Comparison of ENCODE assay signal across 21 cellular contexts in genomic region chr19:18100710-18101109, GRCh38. TPM values are rescaled to one million over a fixed set of nuclear protein-coding genes. Genes with fewer than 3 reads are reported as not detected.
DNase-seq lines count a peak whose midpoint lies in the region; ATAC-seq, FAIRE-seq and TF ChIP-seq lines count a peak whose summit lies in the region.
"Had no signal": no experiment of that assay in that cellular context is flagged by ENCODE, and none has a peak within 500 bp of the region (broad histone marks: within the 10 kb centered on the region; RNA-seq: fewer than 3 reads in every experiment).

No MANE protein-coding gene starts in this region.

- H3K79me2 ChIP-seq in GM12878 (ENCODE audit: control insufficient read depth, insufficient read depth, low read length), result peaks cover 35% of the 10 kb centered on the region
- H3K79me2 ChIP-seq in HepG2 (ENCODE audit: insufficient read depth, low read length), result no peaks in the 10 kb centered on the region

- TF ChIP-seq RAD21 in GM12878 (IDR thresholded peaks at IDR 0.05; ENCODE audit: insufficient read depth, low read depth, low read length), result no peak
- TF ChIP-seq RAD21 in HepG2 (CRISPR knock-in tag; IDR thresholded peaks at IDR 0.05), result no peak

- H3K27me3 ChIP-seq in GM12878 (replicated peaks in 1 of 2; ENCODE audit: control insufficient read depth in 2 of 2, insufficient read depth in 2 of 2, low read length in 1 of 2) (no peaks in the 10 kb centered on the region), HepG2 (ENCODE audit: control insufficient read depth in 1 of 2, insufficient read depth in 2 of 2, low read length in 2 of 2) (peaks cover 2 to 10% of the 10 kb centered on the region in 2 experiments; a peak in 3 of 5 replicates)
- H3K27me3 ChIP-seq: upper lobe of right lung had no signal

- no peak overlapping the region for H3K9ac ChIP-seq in GM12878 (ENCODE audit: control insufficient read depth, insufficient read depth, low read length)
- no peak overlapping the region for H3K9ac ChIP-seq in HepG2 (ENCODE audit: insufficient read depth, low read depth, low read length)

- peak overlapping the region; percentile 98 for H3K4me2 ChIP-seq in GM12878 (ENCODE audit: control insufficient read depth, insufficient read depth)
- H3K4me2 ChIP-seq in HepG2 (ENCODE audit: low read depth, low read length), result peak overlapping the region; percentile 72

- intact Hi-C loops in GM12878 (cut with micrococcal nuclease; ENCODE audit: unreplicated experiment), result no loop called here
- intact Hi-C loops in HepG2 (cut with micrococcal nuclease; ENCODE audit: unreplicated experiment), result no loop called here

- 96% methylated on average over 18 of the region's 18 CpGs for WGBS in GM12878 (ENCODE audit: insufficient coverage, insufficient replicate concordance, low lambda C conversion rate, missing lambda C conversion rate)
- WGBS in HepG2 (ENCODE audit: low lambda C conversion rate), result 2% methylated on average over 10 of the region's 18 CpGs

- in situ Hi-C loops in GM12878 (cut with MboI) (no loop called here), HepG2 (cut with HindIII; ENCODE audit: extremely low pct_ligation_motif_present, low pct_unique_long_range_greater_than_20kb) (no loop called here)

- POLR2A ChIA-PET in GM12878 (lab: Charles Lee), result interaction anchor here (0.7 to 1.4 kb wide), 3 partner anchors 9 to 23 kb away, joined by 3 to 6 read pairs (median 6); no protein-coding TSS in a partner anchor
- POLR2A ChIA-PET in HepG2 (lab: Yijun Ruan, JAX), result no interaction called here

- peaks cover 29% of the 10 kb centered on the region for H3K4me1 ChIP-seq in GM12878 (ENCODE audit: control insufficient read depth, insufficient read depth, low read length)
- H3K4me1 ChIP-seq in HepG2 (ENCODE audit: insufficient read depth, low read length), result peaks cover 63% of the 10 kb centered on the region

- SMC1A ChIA-PET in GM12878 (lab: Charles Lee; ENCODE audit: uncharacterized antibody, unreplicated experiment), result interaction anchor here (0.6 to 1.2 kb wide), 2 partner anchors 11 to 14 kb away, joined by 3 read pairs; partner anchors contain the start of gene IL12RB1

- FAIRE-seq in GM12878 (lab: Jason Lieb, UNC), result no peak
- peak; percentile 86 for FAIRE-seq in HepG2 (lab: Jason Lieb, UNC)
- FAIRE-seq: G401.6 had no signal

- H3K36me3 ChIP-seq in GM12878 (ENCODE audit: control insufficient read depth in 2 of 2, insufficient read depth in 2 of 2, low read length in 1 of 2), result peaks cover 0 to 3% of the 10 kb centered on the region in 2 experiments; a peak in 1 of 4 replicates
- no peaks in the 10 kb centered on the region for H3K36me3 ChIP-seq in HepG2 (replicated peaks in 1 of 2; ENCODE audit: control insufficient read depth in 1 of 2, insufficient read depth in 2 of 2, low read length in 2 of 2)
- H3K36me3 ChIP-seq: gastroesophageal sphincter, upper lobe of right lung had no signal

- RAD21 ChIA-PET in GM12878 (lab: Charles Lee; ENCODE audit: unreplicated experiment), result interaction anchor here (1.9 kb wide), 1 partner anchor 51 kb away, joined by 9 read pairs; the partner anchor contains the start of gene PIK3R2

- TF ChIP-seq CTCF in GM12878 (IDR thresholded peaks at IDR 0.05 in 2 of 3, conservative IDR thresholded peaks at IDR 0.05 in 1 of 3; ENCODE audit: control insufficient read depth in 2 of 3, extremely low read depth in 1 of 3, insufficient read depth in 1 of 3, low read depth in 3 of 3, low read length in 3 of 3), result no peak
- TF ChIP-seq CTCF in HepG2 (CRISPR knock-in tag; IDR thresholded peaks at IDR 0.05), result no peak

- no peak overlapping the region for H3K27ac ChIP-seq in GM12878 (ENCODE audit: control insufficient read depth, insufficient read depth)
- H3K27ac ChIP-seq in HepG2 (ENCODE audit: extremely low read length, insufficient read depth, low read length), result no peak overlapping the region
- H3K27ac ChIP-seq: gastroesophageal sphincter, upper lobe of right lung had no signal

- H3K4me3 ChIP-seq in GM12878 (no peak overlapping the region), HepG2 (replicated peaks in 1 of 3; ENCODE audit: insufficient read depth in 1 of 3, low read depth in 2 of 3, low read length in 3 of 3) (peak overlapping the region in 1 of 3 experiments; percentile 46; a peak in 1 of 6 replicates)
- H3K4me3 ChIP-seq: gastroesophageal sphincter, upper lobe of right lung had no signal

- H4K20me1 ChIP-seq in GM12878 (ENCODE audit: control insufficient read depth, insufficient read depth), result no peaks in the 10 kb centered on the region
- no peaks in the 10 kb centered on the region for H4K20me1 ChIP-seq in HepG2 (ENCODE audit: insufficient read depth, low read length)

- no peak for TF ChIP-seq EP300 in GM12878 (IDR thresholded peaks at IDR 0.05; ENCODE audit: borderline replicate concordance in 1 of 2, control insufficient read depth in 1 of 2, low read depth in 2 of 2, low read length in 2 of 2)
- no peak for TF ChIP-seq EP300 in HepG2 (IDR thresholded peaks at IDR 0.05; ENCODE audit: low read depth in 2 of 2, low read length in 2 of 2)
- TF ChIP-seq EP300 in HepG2 (CRISPR knock-in tag; IDR thresholded peaks at IDR 0.05; ENCODE audit: borderline replicate concordance), result no peak

- ATAC-seq in GM12878 (no peak), HepG2 (peak; percentile 83), GM18907 (IDR thresholded peaks at IDR 0.05; ENCODE audit: unreplicated experiment) (no peak), GM21515 (IDR thresholded peaks at IDR 0.05; ENCODE audit: unreplicated experiment) (no peak)
- ATAC-seq: activated naive CD8-positive, alpha-beta T cell treated with anti-CD3 and anti-CD28 coated beads, Interleukin-2, amount 50 U/mL, for 24 hours; gastroesophageal sphincter; right cardiac atrium; upper lobe of right lung had no signal

- peak; percentile 23 for DNase-seq in NCI-H2227 (lab: John Stamatoyannopoulos, UW; ENCODE audit: unreplicated experiment)
- DNase-seq in NCI-H2227 treated with DMSO at 0.1 percent for 48 hours (lab: John Stamatoyannopoulos, UW), result no peak
- DNase-seq in GM12878 (ENCODE audit: low read depth, low spot score), result no peak
- peak; percentile 76 for DNase-seq in HepG2 (ENCODE audit: low spot score)
- peak; percentile 75 for DNase-seq in superior temporal gyrus (ENCODE audit: extremely low spot score)
- DNase-seq in activated CD4-positive, alpha-beta T cell treated with anti-CD3 and anti-CD28 coated beads, Interleukin-2, amount 50 U/mL, for 48 hours, result no peak
- DNase-seq: activated naive CD8-positive, alpha-beta T cell treated with anti-CD3 and anti-CD28 coated beads, Interleukin-2, amount 50 U/mL, for 24 hours; activated T-cell treated with anti-CD3 and anti-CD28 coated beads, Interleukin-2, amount 50 U/mL, for 24 hours; CD4-positive, CD25-positive, alpha-beta regulatory T cell; HFFc6; NCI-H1048; NCI-H2171; NK-92 treated with Interleukin-12 subunit alpha and Interleukin-12 subunit beta, amount 100 ng/mL, for 24 hours; right cardiac atrium; Right ventricle myocardium superior; upper lobe of right lung had no signal

- CTCF ChIA-PET in GM12878 (lab: Yijun Ruan, JAX) (no interaction called here), HepG2 (lab: Yijun Ruan, JAX; ENCODE audit: low intra/inter-chr PET ratio, low total read pairs) (no interaction called here)

- TF ChIP-seq POLR2A in GM12878 (IDR thresholded peaks at IDR 0.05; ENCODE audit: low read depth, low read length), result no peak
- TF ChIP-seq POLR2A in HepG2 (IDR thresholded peaks at IDR 0.05; ENCODE audit: insufficient read depth in 1 of 2, low read depth in 2 of 2, low read length in 2 of 2), result peak in 1 of 2 experiments; percentile 53; a peak in 1 of 4 replicates

- H2AFZ ChIP-seq in GM12878 (ENCODE audit: control insufficient read depth, low read depth, low read length), result no peak overlapping the region
- no peak overlapping the region for H2AFZ ChIP-seq in HepG2 (ENCODE audit: low read length)

- BruUV-seq in GM12878 (replicated peaks; lab: Mats Ljungman, UMichigan), result no TSS peak
- BruUV-seq in HepG2 (replicated peaks; lab: Mats Ljungman, UMichigan), result no TSS peak

- no peaks in the 10 kb centered on the region; the same call in 2 of the 3 replicates for H3K9me3 ChIP-seq in GM12878 (replicated peaks; ENCODE audit: control insufficient read depth, insufficient read depth, low read length)
- H3K9me3 ChIP-seq in HepG2 (ENCODE audit: low read length), result no peaks in the 10 kb centered on the region
- H3K9me3 ChIP-seq: gastroesophageal sphincter, upper lobe of right lung had no signal

RNA-seq across cellular contexts. Expression of gene MAST3, which starts 3.1 kb away (rescaled TPM):
- 26.5 and 29.4 TPM in 2 replicates for total RNA-seq in GM12878 (2013; cell fraction: nucleolus; rRNA removed)
- total RNA-seq in GM12878 (2014; rRNA removed) (6.1 and 6.4 TPM in 2 replicates), GM12878 (2014; rRNA removed; fragmentation: Illumina TruSeq; extraction: Trizol) (2.7 and 3.0 TPM in 2 replicates), GM12878 (2021) (21.5 and 22.2 TPM in 2 replicates), HepG2 (2016; rRNA removed; fragmentation: Illumina TruSeq; extraction: Trizol) (4.1 and 4.5 TPM in 2 replicates)
- 4.8 TPM for polyA plus RNA-seq in GM12878 (2011; ENCODE audit: low read depth)
- polyA plus RNA-seq in GM12878 (2011; rRNA removed) (1.9 and 4.5 TPM in 2 replicates), GM12878 (2014; fragmentation: Illumina TruSeq; extraction: Trizol) (2.8 and 5.3 TPM in 2 replicates), GM12878 (2014; fragmentation: Nextera tagmentation; extraction: Ambion mirVana) (1 to 10 TPM; 3.5 to 8.5 TPM), GM12878 (2014; rRNA removed) (9.7 and 11.8 TPM in 2 replicates), GM12878 (2016; fragmentation: Nextera tagmentation; extraction: Ambion mirVana) (10 to 100 TPM in 1 of 2 experiments, 1 to 10 TPM in 1; 9.7 to 10.5 TPM), HepG2 (2011; rRNA removed) (4.6 and 6.0 TPM in 2 replicates)
- polyA plus RNA-seq in GM12878 (2011; cell fraction: cytosol; rRNA removed), result 5.0 and 5.8 TPM in 2 replicates
- 22.0 and 27.3 TPM in 2 replicates for polyA plus RNA-seq in GM12878 (2011; cell fraction: nucleus; rRNA removed)
- polyA plus RNA-seq in GM12878 (2012), result 9.5 and 13.3 TPM in 2 replicates
- polyA minus RNA-seq in GM12878 (2011; rRNA and poly(A)+ RNA removed), result 6.1 and 10.3 TPM in 2 replicates
- polyA minus RNA-seq in GM12878 (2011; cell fraction: cytosol; rRNA and poly(A)+ RNA removed), result 7.2 and 7.9 TPM in 2 replicates
- polyA minus RNA-seq in GM12878 (2011; cell fraction: nucleus; rRNA and poly(A)+ RNA removed), result 9.4 and 12.9 TPM in 2 replicates
- 1.9 and 2.8 TPM in 2 replicates for total RNA-seq in HepG2 (2016; cell fraction: cytosol; rRNA removed; fragmentation: Illumina TruSeq; extraction: Trizol; ENCODE audit: low read depth)
- total RNA-seq in HepG2 (2016; cell fraction: insoluble cytoplasmic fraction; rRNA removed; fragmentation: Illumina TruSeq; extraction: Trizol), result 3.6 and 4.1 TPM in 2 replicates
- total RNA-seq in HepG2 (2016; cell fraction: membrane; rRNA removed; fragmentation: Illumina TruSeq; extraction: Trizol), result 4.4 and 5.1 TPM in 2 replicates
- total RNA-seq in HepG2 (2016; cell fraction: nucleus; rRNA removed; fragmentation: Illumina TruSeq; extraction: Trizol), result 5.3 and 7.5 TPM in 2 replicates
- 2.0 and 2.4 TPM in 2 replicates for polyA plus RNA-seq in HepG2 (2011; cell fraction: cytosol; rRNA removed)
- 18.7 and 20.6 TPM in 2 replicates for polyA plus RNA-seq in HepG2 (2011; cell fraction: nucleus; rRNA removed)
- polyA plus RNA-seq in HepG2 (2012), result 5.2 and 6.4 TPM in 2 replicates
- polyA plus RNA-seq in HepG2 (2016; cell fraction: cytosol; fragmentation: Illumina TruSeq; extraction: Trizol; ENCODE audit: low read depth), result 1.0 and 1.1 TPM in 2 replicates
- polyA plus RNA-seq in HepG2 (2016; cell fraction: insoluble cytoplasmic fraction; fragmentation: Illumina TruSeq; extraction: Trizol; ENCODE audit: low read depth), result 4.1 and 5.8 TPM in 2 replicates
- 2.0 and 2.2 TPM in 2 replicates for polyA plus RNA-seq in HepG2 (2016; cell fraction: membrane; fragmentation: Illumina TruSeq; extraction: Trizol; ENCODE audit: low read depth)
- 22.7 and 26.8 TPM in 2 replicates for polyA plus RNA-seq in HepG2 (2016; cell fraction: nucleus; fragmentation: Illumina TruSeq; extraction: Trizol; ENCODE audit: insufficient read depth, low read depth)
- polyA minus RNA-seq in HepG2 (2011; rRNA and poly(A)+ RNA removed; ENCODE audit: low replicate concordance), result 3.2 and 9.3 TPM in 2 replicates
- polyA minus RNA-seq in HepG2 (2011; cell fraction: cytosol; rRNA and poly(A)+ RNA removed), result 6.7 and 7.6 TPM in 2 replicates
- 7.3 and 8.5 TPM in 2 replicates for polyA minus RNA-seq in HepG2 (2011; cell fraction: nucleus; rRNA and poly(A)+ RNA removed)

RNA-seq across cellular contexts. Expression of gene IL12RB1, which starts 14.0 kb away (rescaled TPM):
- total RNA-seq in GM12878 (2013; cell fraction: nucleolus; rRNA removed), result 13.5 and 19.9 TPM in 2 replicates
- 26.9 and 28.9 TPM in 2 replicates for total RNA-seq in GM12878 (2014; rRNA removed)
- 15.5 and 16.1 TPM in 2 replicates for total RNA-seq in GM12878 (2014; rRNA removed; fragmentation: Illumina TruSeq; extraction: Trizol)
- 28.1 and 29.9 TPM in 2 replicates for total RNA-seq in GM12878 (2021)
- polyA plus RNA-seq in GM12878 (2011; ENCODE audit: low read depth), result 6.1 TPM
- 5.5 and 10.8 TPM in 2 replicates for polyA plus RNA-seq in GM12878 (2011; rRNA removed)
- polyA plus RNA-seq in GM12878 (2011; cell fraction: cytosol; rRNA removed), result 13.2 and 18.7 TPM in 2 replicates
- 15.2 and 23.5 TPM in 2 replicates for polyA plus RNA-seq in GM12878 (2011; cell fraction: nucleus; rRNA removed)
- 9.4 and 11.8 TPM in 2 replicates for polyA plus RNA-seq in GM12878 (2012)
- 6.8 and 14.0 TPM in 2 replicates for polyA plus RNA-seq in GM12878 (2014; fragmentation: Illumina TruSeq; extraction: Trizol)
- polyA plus RNA-seq in GM12878 (2014; fragmentation: Nextera tagmentation; extraction: Ambion mirVana), result 1 to 10 TPM; 2.8 to 7.1 TPM
- 26.9 and 30.3 TPM in 2 replicates for polyA plus RNA-seq in GM12878 (2014; rRNA removed)
- polyA plus RNA-seq in GM12878 (2016; fragmentation: Nextera tagmentation; extraction: Ambion mirVana), result 10 to 100 TPM; 19.2 to 21.0 TPM
- polyA minus RNA-seq in GM12878 (2011; rRNA and poly(A)+ RNA removed), result 7.5 and 15.9 TPM in 2 replicates
- polyA minus RNA-seq in GM12878 (2011; cell fraction: cytosol; rRNA and poly(A)+ RNA removed), result 4.9 and 6.2 TPM in 2 replicates
- polyA minus RNA-seq in GM12878 (2011; cell fraction: nucleus; rRNA and poly(A)+ RNA removed), result 10.9 and 17.8 TPM in 2 replicates
- 0.04 TPM in 1 of 2 replicates, not detected in the other for total RNA-seq in HepG2 (2016; rRNA removed; fragmentation: Illumina TruSeq; extraction: Trizol)
- total RNA-seq in HepG2 (2016; cell fraction: cytosol; rRNA removed; fragmentation: Illumina TruSeq; extraction: Trizol; ENCODE audit: low read depth), result not detected in 2 replicates
- total RNA-seq in HepG2 (2016; cell fraction: insoluble cytoplasmic fraction; rRNA removed; fragmentation: Illumina TruSeq; extraction: Trizol), result 0.09 TPM in 1 of 2 replicates, not detected in the other
- total RNA-seq in HepG2 (2016; cell fraction: membrane; rRNA removed; fragmentation: Illumina TruSeq; extraction: Trizol), result 0.12 TPM in 1 of 2 replicates, not detected in the other
- not detected in 2 replicates for total RNA-seq in HepG2 (2016; cell fraction: nucleus; rRNA removed; fragmentation: Illumina TruSeq; extraction: Trizol)
- 0.03 and 0.13 TPM in 2 replicates for polyA plus RNA-seq in HepG2 (2011; rRNA removed)
- polyA plus RNA-seq in HepG2 (2011; cell fraction: cytosol; rRNA removed), result 0.10 and 0.19 TPM in 2 replicates
- polyA plus RNA-seq in HepG2 (2011; cell fraction: nucleus; rRNA removed), result 0.27 and 0.35 TPM in 2 replicates
- polyA plus RNA-seq in HepG2 (2012), result 0.12 TPM in 1 of 2 replicates, not detected in the other
- polyA plus RNA-seq in HepG2 (2016; cell fraction: cytosol; fragmentation: Illumina TruSeq; extraction: Trizol; ENCODE audit: low read depth), result not detected in 2 replicates
- polyA plus RNA-seq in HepG2 (2016; cell fraction: insoluble cytoplasmic fraction; fragmentation: Illumina TruSeq; extraction: Trizol; ENCODE audit: low read depth), result not detected in 2 replicates
- 0.09 TPM in 1 of 2 replicates, not detected in the other for polyA plus RNA-seq in HepG2 (2016; cell fraction: membrane; fragmentation: Illumina TruSeq; extraction: Trizol; ENCODE audit: low read depth)
- polyA plus RNA-seq in HepG2 (2016; cell fraction: nucleus; fragmentation: Illumina TruSeq; extraction: Trizol; ENCODE audit: insufficient read depth, low read depth), result 0.20 TPM in 1 of 2 replicates, not detected in the other
- polyA minus RNA-seq in HepG2 (2011; rRNA and poly(A)+ RNA removed; ENCODE audit: low replicate concordance), result 0.12 and 0.36 TPM in 2 replicates
- not detected in 2 replicates for polyA minus RNA-seq in HepG2 (2011; cell fraction: cytosol; rRNA and poly(A)+ RNA removed)
- not detected in 2 replicates for polyA minus RNA-seq in HepG2 (2011; cell fraction: nucleus; rRNA and poly(A)+ RNA removed)
- total RNA-seq: A172 had no signal

RNA-seq across cellular contexts. Expression of gene PIK3R2, which starts 52.3 kb away (rescaled TPM):
- 11.5 and 13.9 TPM in 2 replicates for total RNA-seq in GM12878 (2013; cell fraction: nucleolus; rRNA removed)
- total RNA-seq in GM12878 (2014; rRNA removed) (6.3 and 8.0 TPM in 2 replicates), GM12878 (2014; rRNA removed; fragmentation: Illumina TruSeq; extraction: Trizol) (1.9 and 3.9 TPM in 2 replicates), GM12878 (2021) (22.6 and 23.3 TPM in 2 replicates), HepG2 (2016; rRNA removed; fragmentation: Illumina TruSeq; extraction: Trizol) (15.8 and 25.3 TPM in 2 replicates)
- polyA plus RNA-seq in GM12878 (2011; ENCODE audit: low read depth), result 4.0 TPM
- polyA plus RNA-seq in GM12878 (2011; rRNA removed) (2.9 and 6.4 TPM in 2 replicates), GM12878 (2014; fragmentation: Illumina TruSeq; extraction: Trizol) (0.73 and 3.4 TPM in 2 replicates), GM12878 (2014; fragmentation: Nextera tagmentation; extraction: Ambion mirVana) (under 1 TPM; 0.26 to 0.75 TPM), GM12878 (2014; rRNA removed) (5.2 and 5.8 TPM in 2 replicates), GM12878 (2016; fragmentation: Nextera tagmentation; extraction: Ambion mirVana) (1 to 10 TPM; 1.1 TPM), HepG2 (2011; rRNA removed) (18.6 and 27.2 TPM in 2 replicates)
- 5.3 and 6.3 TPM in 2 replicates for polyA plus RNA-seq in GM12878 (2011; cell fraction: cytosol; rRNA removed)
- 10.3 and 15.7 TPM in 2 replicates for polyA plus RNA-seq in GM12878 (2011; cell fraction: nucleus; rRNA removed)
- 6.4 and 8.5 TPM in 2 replicates for polyA plus RNA-seq in GM12878 (2012)
- 6.4 and 9.5 TPM in 2 replicates for polyA minus RNA-seq in GM12878 (2011; rRNA and poly(A)+ RNA removed)
- polyA minus RNA-seq in GM12878 (2011; cell fraction: cytosol; rRNA and poly(A)+ RNA removed), result 2.9 and 8.8 TPM in 2 replicates
- polyA minus RNA-seq in GM12878 (2011; cell fraction: nucleus; rRNA and poly(A)+ RNA removed), result 2.1 and 3.8 TPM in 2 replicates
- total RNA-seq in HepG2 (2016; cell fraction: cytosol; rRNA removed; fragmentation: Illumina TruSeq; extraction: Trizol; ENCODE audit: low read depth), result 13.7 and 16.1 TPM in 2 replicates
- 12.5 and 18.3 TPM in 2 replicates for total RNA-seq in HepG2 (2016; cell fraction: insoluble cytoplasmic fraction; rRNA removed; fragmentation: Illumina TruSeq; extraction: Trizol)
- total RNA-seq in HepG2 (2016; cell fraction: membrane; rRNA removed; fragmentation: Illumina TruSeq; extraction: Trizol), result 33.3 and 40.2 TPM in 2 replicates
- 14.5 and 18.4 TPM in 2 replicates for total RNA-seq in HepG2 (2016; cell fraction: nucleus; rRNA removed; fragmentation: Illumina TruSeq; extraction: Trizol)
- polyA plus RNA-seq in HepG2 (2011; cell fraction: cytosol; rRNA removed), result 17.0 and 21.2 TPM in 2 replicates
- 35.7 and 42.1 TPM in 2 replicates for polyA plus RNA-seq in HepG2 (2011; cell fraction: nucleus; rRNA removed)
- 39.2 and 39.3 TPM in 2 replicates for polyA plus RNA-seq in HepG2 (2012)
- polyA plus RNA-seq in HepG2 (2016; cell fraction: cytosol; fragmentation: Illumina TruSeq; extraction: Trizol; ENCODE audit: low read depth), result 8.4 and 11.9 TPM in 2 replicates
- polyA plus RNA-seq in HepG2 (2016; cell fraction: insoluble cytoplasmic fraction; fragmentation: Illumina TruSeq; extraction: Trizol; ENCODE audit: low read depth), result 30.5 and 42.6 TPM in 2 replicates
- 46.8 and 48.0 TPM in 2 replicates for polyA plus RNA-seq in HepG2 (2016; cell fraction: membrane; fragmentation: Illumina TruSeq; extraction: Trizol; ENCODE audit: low read depth)
- 60.8 and 65.6 TPM in 2 replicates for polyA plus RNA-seq in HepG2 (2016; cell fraction: nucleus; fragmentation: Illumina TruSeq; extraction: Trizol; ENCODE audit: insufficient read depth, low read depth)
- polyA minus RNA-seq in HepG2 (2011; rRNA and poly(A)+ RNA removed; ENCODE audit: low replicate concordance), result 18.1 and 22.4 TPM in 2 replicates
- polyA minus RNA-seq in HepG2 (2011; cell fraction: cytosol; rRNA and poly(A)+ RNA removed), result 12.0 and 21.3 TPM in 2 replicates
- polyA minus RNA-seq in HepG2 (2011; cell fraction: nucleus; rRNA and poly(A)+ RNA removed), result 12.7 and 19.6 TPM in 2 replicates

Comparison
In these comparisons a context has a peak if more than half of its experiments do, and no peak if none do; other contexts are left out.
1. DNase-seq: peak in NCI-H2227 (single experiment), HepG2 (single experiment) and superior temporal gyrus (single experiment); none in NCI-H2227 treated with DMSO at 0.1 percent for 48 hours (single experiment), GM12878 (single experiment) and activated CD4-positive, alpha-beta T cell treated with anti-CD3 and anti-CD28 coated beads, Interleukin-2, amount 50 U/mL, for 48 hours (0 of 2).
2. RNA of gene IL12RB1, which starts 14.0 kb away (total RNA-seq): 13.5 to 29.9 TPM in GM12878; 0.04 to 0.12 TPM in HepG2; every median in the first group is over 10 times any median in the second.